Comparison of ENCODE assay signal across 2 cellular contexts in the genomic region with DNA sequence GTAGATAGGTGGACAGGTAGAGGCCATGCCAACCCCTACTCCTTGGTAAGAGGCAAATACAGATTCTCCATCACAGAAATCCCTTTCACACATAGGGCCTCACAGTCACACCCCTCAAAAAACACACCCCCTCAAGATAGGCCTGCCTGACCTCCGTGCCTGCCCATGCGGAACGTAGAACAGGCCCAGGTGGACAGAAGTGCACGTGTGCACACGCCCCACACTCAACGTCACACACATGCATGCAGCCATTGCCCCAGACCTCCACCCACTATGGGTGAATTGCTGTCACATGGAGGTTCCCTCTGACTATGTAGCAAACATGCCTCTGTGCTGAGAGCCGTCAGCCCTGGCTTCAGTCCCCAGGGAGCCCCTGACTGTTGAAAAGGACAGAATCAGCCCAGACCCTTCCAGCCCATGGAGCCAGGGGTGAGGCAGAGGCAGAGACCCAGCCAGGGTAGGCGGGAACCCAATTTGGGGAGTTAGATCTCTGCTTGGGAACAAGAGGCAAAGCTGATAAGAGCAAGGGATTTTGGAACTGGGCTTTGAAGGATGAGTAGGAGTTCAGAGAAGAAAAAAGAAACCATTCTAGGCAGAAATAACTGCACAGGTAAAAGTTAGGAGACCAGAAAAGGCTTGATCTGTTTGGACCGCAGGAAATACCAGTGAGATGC.
TF ChIP-seq lines count a peak whose summit lies in the region.

No MANE protein-coding gene starts in this region.

TF ChIP-seq in GM12891, 5 proteins besides CTCF, POLR2A, EP300 and RAD21:
- TF ChIP-seq PAX5 (IDR thresholded peaks at IDR 0.05; ENCODE audit: insufficient read depth, low read length, severe bottlenecking), result peak; percentile 20
- TF ChIP-seq TAF1 (IDR thresholded peaks at IDR 0.05; ENCODE audit: low read depth, low read length), result no peak
TF ChIP-seq in GM12891: peak in this region for 1.

TF ChIP-seq in K562, 482 proteins besides CTCF, POLR2A, EP300 and RAD21:
- TF ChIP-seq, protein P1, sequence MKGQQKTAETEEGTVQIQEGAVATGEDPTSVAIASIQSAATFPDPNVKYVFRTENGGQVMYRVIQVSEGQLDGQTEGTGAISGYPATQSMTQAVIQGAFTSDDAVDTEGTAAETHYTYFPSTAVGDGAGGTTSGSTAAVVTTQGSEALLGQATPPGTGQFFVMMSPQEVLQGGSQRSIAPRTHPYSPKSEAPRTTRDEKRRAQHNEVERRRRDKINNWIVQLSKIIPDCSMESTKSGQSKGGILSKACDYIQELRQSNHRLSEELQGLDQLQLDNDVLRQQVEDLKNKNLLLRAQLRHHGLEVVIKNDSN (CRISPR knock-in tag; IDR thresholded peaks at IDR 0.05), result peak; percentile 32; the same call in 1 of the 2 replicates
- TF ChIP-seq MAX (CRISPR knock-in tag; IDR thresholded peaks at IDR 0.05) (peak; percentile 49; the same call in 1 of the 2 replicates), PHF21A (IDR thresholded peaks at IDR 0.05; ENCODE audit: borderline replicate concordance, low read depth) (no peak)
TF ChIP-seq in K562: peak in this region for 2.
